In the genomic region with DNA sequence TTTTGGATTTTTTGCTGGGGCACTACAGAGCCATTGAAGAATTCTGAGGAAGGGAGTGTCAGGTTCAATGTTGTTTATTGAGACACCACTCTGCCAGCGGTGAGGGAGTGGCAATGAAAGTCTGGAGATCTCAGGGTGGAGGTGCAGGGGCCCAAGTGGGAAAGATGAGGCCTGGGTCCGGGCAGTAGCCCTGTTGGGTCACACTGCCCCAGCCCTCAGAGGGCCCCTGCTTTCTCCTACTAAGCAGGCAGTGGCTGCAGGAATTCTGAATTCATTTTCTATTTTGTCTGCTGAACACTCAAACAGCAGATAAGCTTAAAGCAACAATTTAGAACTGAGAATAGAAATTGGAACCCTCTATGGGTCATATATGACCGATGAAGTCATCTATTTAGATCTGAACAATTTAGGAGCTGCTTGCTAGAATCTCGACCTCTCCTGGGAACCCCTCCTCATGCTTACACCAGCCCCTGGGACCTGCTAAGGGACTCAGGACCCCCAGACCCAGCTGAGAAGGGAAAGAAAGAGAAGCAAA, we compare ENCODE assay signal across 20 cellular contexts. TPM values are rescaled to one million over a fixed set of nuclear protein-coding genes. Genes with fewer than 3 reads are reported as not detected.
DNase-seq lines count a peak whose midpoint lies in the region; ATAC-seq and TF ChIP-seq lines count a peak whose summit lies in the region.
"Had no signal": no experiment of that assay in that cellular context is flagged by ENCODE, and none has a peak within 500 bp of the region (broad histone marks: within the 10 kb centered on the region; RNA-seq: fewer than 3 reads in every experiment).

No MANE protein-coding gene starts in this region.

- intact Hi-C loops in ovary (cut with DNase I): no loop called here

- H3K4me1 ChIP-seq in ACC112 (ENCODE audit: control insufficient read depth, insufficient read depth, low read length, unreplicated experiment): peaks cover 23% of the 10 kb centered on the region
- H3K4me1 ChIP-seq in fibroblast of lung (ENCODE audit: control insufficient read depth, extremely low read depth, insufficient read depth, low read length): peaks cover 14% of the 10 kb centered on the region
- peaks cover 23% of the 10 kb centered on the region for H3K4me1 ChIP-seq in ovary (ENCODE audit: insufficient read depth)
- peaks cover 4% of the 10 kb centered on the region; the same call in 1 of the 2 replicates for H3K4me1 ChIP-seq in GM23248 (ENCODE audit: insufficient read depth)
- H3K4me1 ChIP-seq in SJCRH30: peaks cover 13% of the 10 kb centered on the region; the same call in 1 of the 2 replicates

- H4K20me1 ChIP-seq in fibroblast of lung (ENCODE audit: control insufficient read depth, extremely low read depth, insufficient read depth, low read length) (no peaks in the 10 kb centered on the region), GM23248 (ENCODE audit: insufficient read depth) (no peaks in the 10 kb centered on the region)

- peak; percentile 4; the same call in 1 of the 3 replicates for ATAC-seq in SK-N-SH treated with all-trans-retinoic acid at 6 μM for 48 hours
- ATAC-seq in stimulated activated naive B cell treated with anti-CD40 and anti-IgM and Interleukin-4, amounts not matched to agents 10 μg/mL and 1 μg/mL and 100 μg/mL, for 72 hours (replicated peaks): no peak
- ATAC-seq: GM23338, HepG2, PC-3 had no signal

- peak overlapping the region; percentile 32 for H3K4me2 ChIP-seq in fibroblast of lung (ENCODE audit: extremely low read depth, insufficient read depth, low read length)
- H3K4me2 ChIP-seq in GM23248 (ENCODE audit: unreplicated experiment): no peak overlapping the region
- H3K4me2 ChIP-seq: BLaER1 treated with 17β-estradiol and CSF1 and Interleukin-3, amounts not matched to agents 10 nM and 100 nM; GM23338; KMS-11 had no signal

- TF ChIP-seq CTCF in fibroblast of lung (conservative IDR thresholded peaks at IDR 0.05 in 1 of 2, IDR thresholded peaks at IDR 0.05 in 1 of 2; ENCODE audit: low read depth in 1 of 2, low read length in 2 of 2) (no peak), ovary (IDR thresholded peaks at IDR 0.05) (no peak)

- no peaks in the 10 kb centered on the region for H3K9me3 Mint-ChIP-seq in stimulated activated naive B cell treated with anti-CD40 and anti-IgM and Interleukin-4, amounts not matched to agents 10 μg/mL and 1 μg/mL and 100 μg/mL, for 72 hours
- H3K9me3 Mint-ChIP-seq: GM23338 had no signal

- no peak overlapping the region for H3K4me3 ChIP-seq in ACC112 (ENCODE audit: low read depth, low read length)
- H3K4me3 ChIP-seq in fibroblast of lung (replicated peaks in 1 of 4; ENCODE audit: control extremely low read depth in 1 of 4, insufficient read depth in 1 of 4, low read depth in 3 of 4, low read length in 4 of 4): no peak overlapping the region
- no peak overlapping the region for H3K4me3 ChIP-seq in ovary
- H3K4me3 ChIP-seq in GM23248: no peak overlapping the region
- no peak overlapping the region for H3K4me3 ChIP-seq in SJCRH30
- H3K4me3 ChIP-seq: BLaER1 treated with 17β-estradiol and CSF1 and Interleukin-3, amounts not matched to agents 10 nM and 100 nM; GM23338 had no signal

- H3K27ac ChIP-seq in ACC112 (ENCODE audit: low read depth, low read length) (0 out of 2 replicates have a peak overlapping the region, but pooled peaks have one; percentile 2), fibroblast of lung (ENCODE audit: insufficient read depth, low read length) (no peak overlapping the region), ovary (peak overlapping the region; percentile 50 to 70), GM23248 (no peak overlapping the region; the same call in 1 of the 2 replicates), SJCRH30 (no peak overlapping the region)
- H3K27ac ChIP-seq: BLaER1 treated with 17β-estradiol and CSF1 and Interleukin-3, amounts not matched to agents 10 nM and 100 nM; KMS-11 had no signal

- no peak overlapping the region for H3K27ac Mint-ChIP-seq in stimulated activated naive B cell treated with anti-CD40 and anti-IgM and Interleukin-4, amounts not matched to agents 10 μg/mL and 1 μg/mL and 100 μg/mL, for 72 hours
- H3K27ac Mint-ChIP-seq: GM23338 had no signal

- 5 to 15% (median 15%) methylated on average over 4 of the region's 4 CpGs for WGBS in ovary, 3 donors
- WGBS in GM23248 (ENCODE audit: low coverage in 1 of 2, low lambda C conversion rate in 2 of 2, missing lambda C conversion rate in 2 of 2), 2 experiments: 65 to 70% methylated on average over 4 of the region's 4 CpGs

- H3K27me3 ChIP-seq in ACC112 (ENCODE audit: insufficient read depth, low read length) (no peaks in the 10 kb centered on the region), fibroblast of lung (ENCODE audit: control insufficient read depth, insufficient read depth, low read length) (no peaks in the 10 kb centered on the region), ovary (no peaks in the 10 kb centered on the region), GM23248 (replicated peaks; ENCODE audit: insufficient read depth) (no peaks in the 10 kb centered on the region), SJCRH30 (no peaks in the 10 kb centered on the region)
- H3K27me3 ChIP-seq: BLaER1 treated with 17β-estradiol and CSF1 and Interleukin-3, amounts not matched to agents 10 nM and 100 nM had no signal

- no peaks in the 10 kb centered on the region for H3K9me2 ChIP-seq in GM23248 (ENCODE audit: insufficient read depth)

- H3K4me1 Mint-ChIP-seq in stimulated activated naive B cell treated with anti-CD40 and anti-IgM and Interleukin-4, amounts not matched to agents 10 μg/mL and 1 μg/mL and 100 μg/mL, for 72 hours: no peaks in the 10 kb centered on the region
- H3K4me1 Mint-ChIP-seq: GM23338 had no signal

- no peaks in the 10 kb centered on the region for H3K36me3 Mint-ChIP-seq in stimulated activated naive B cell treated with anti-CD40 and anti-IgM and Interleukin-4, amounts not matched to agents 10 μg/mL and 1 μg/mL and 100 μg/mL, for 72 hours

- peak; percentile 21 to 60 for DNase-seq in fibroblast of lung (ENCODE audit: low read depth in 2 of 2)
- peak; percentile 37 to 73 (median 57) for DNase-seq in ovary
- no peak for DNase-seq in GM23248
- no peak for DNase-seq in stimulated activated naive B cell treated with anti-CD40 and anti-IgM and Interleukin-4, amounts not matched to agents 10 μg/mL and 1 μg/mL and 100 μg/mL, for 72 hours
- no peak for DNase-seq in SIG-M5 (lab: John Stamatoyannopoulos, UW)
- no peak for DNase-seq in SJCRH30
- DNase-seq: DND-41, NCI-H1048, NCI-H1436 treated with DMSO at 0.1 percent for 48 hours, NCI-H2029 treated with DMSO at 0.1 percent for 48 hours, NCI-H2171 treated with DMSO at 0.1 percent for 48 hours, NCI-H446 treated with DMSO at 0.1 percent for 48 hours, NCI-H748 treated with DMSO at 0.1 percent for 48 hours, PC-3 had no signal

- in situ Hi-C loops in GM23248 (cut with MboI): loop anchor here (25.0 kb wide), 1 partner anchor 165 kb away; no protein-coding TSS in a partner anchor

- H3K79me2 ChIP-seq in ACC112 (ENCODE audit: control insufficient read depth, insufficient read depth, low read length, unreplicated experiment) (peaks cover 75% of the 10 kb centered on the region), fibroblast of lung (ENCODE audit: control insufficient read depth, insufficient read depth, low read length) (no peaks in the 10 kb centered on the region), GM23248 (ENCODE audit: insufficient read depth) (peaks cover 84% of the 10 kb centered on the region)

- H3K4me3 Mint-ChIP-seq in stimulated activated naive B cell treated with anti-CD40 and anti-IgM and Interleukin-4, amounts not matched to agents 10 μg/mL and 1 μg/mL and 100 μg/mL, for 72 hours: no peak overlapping the region
- H3K4me3 Mint-ChIP-seq: GM23338 had no signal

- H3K9ac ChIP-seq in fibroblast of lung (ENCODE audit: insufficient read depth, low read length): no peak overlapping the region
- H3K9ac ChIP-seq in GM23248: no peak overlapping the region
- H3K9ac ChIP-seq: BLaER1 treated with 17β-estradiol and CSF1 and Interleukin-3, amounts not matched to agents 10 nM and 100 nM; KMS-11 had no signal

- peaks cover 11 to 14% of the 10 kb centered on the region in 2 donors for H3K27me3 Mint-ChIP-seq in stimulated activated naive B cell treated with anti-CD40 and anti-IgM and Interleukin-4, amounts not matched to agents 10 μg/mL and 1 μg/mL and 100 μg/mL, for 72 hours

- H3F3A ChIP-seq in GM23248 (ENCODE audit: insufficient read depth): 0 out of 2 replicates have a peak, but pooled peaks cover 5% of the 10 kb centered on the region

- TF ChIP-seq EP300 in ovary (IDR thresholded peaks at IDR 0.05): no peak

- H3K36me3 ChIP-seq in ACC112 (ENCODE audit: insufficient read depth, low read length) (no peaks in the 10 kb centered on the region), fibroblast of lung (ENCODE audit: control insufficient read depth, insufficient read depth, low read length) (no peaks in the 10 kb centered on the region), ovary (no peaks in the 10 kb centered on the region), GM23248 (ENCODE audit: low read depth) (no peaks in the 10 kb centered on the region), SJCRH30 (no peaks in the 10 kb centered on the region)

- no peaks in the 10 kb centered on the region for H3K9me3 ChIP-seq in fibroblast of lung (ENCODE audit: control insufficient read depth, insufficient read depth, low read depth, low read length)
- no peaks in the 10 kb centered on the region for H3K9me3 ChIP-seq in ovary
- no peaks in the 10 kb centered on the region for H3K9me3 ChIP-seq in GM23248 (ENCODE audit: low read depth)
- no peaks in the 10 kb centered on the region for H3K9me3 ChIP-seq in SJCRH30 (replicated peaks)
- H3K9me3 ChIP-seq: BLaER1 treated with 17β-estradiol and CSF1 and Interleukin-3, amounts not matched to agents 10 nM and 100 nM had no signal

- H2AFZ ChIP-seq in ACC112 (ENCODE audit: low read length, unreplicated experiment) (no peak overlapping the region), fibroblast of lung (ENCODE audit: low read length) (no peak overlapping the region), GM23248 (no peak overlapping the region)
- H2AFZ ChIP-seq: GM23338 had no signal

- no peak for TF ChIP-seq POLR2A in ovary (IDR thresholded peaks at IDR 0.05)

TF ChIP-seq in SK-N-SH treated with all-trans-retinoic acid at 6 μM for 48 hours, 23 proteins besides CTCF, POLR2A, EP300 and RAD21:
- TF ChIP-seq GLIS3 (CRISPR knock-in tag; IDR thresholded peaks at IDR 0.05) (no peak), RARB (CRISPR knock-in tag; IDR thresholded peaks at IDR 0.05) (no peak), CSDC2 (CRISPR knock-in tag; IDR thresholded peaks at IDR 0.05) (no peak), TOX (CRISPR knock-in tag; IDR thresholded peaks at IDR 0.05; ENCODE audit: borderline replicate concordance) (no peak)

RNA-seq across cellular contexts. Expression of a gene that starts 17.9 kb away (rescaled TPM):
- total RNA-seq in fibroblast of lung (30.6 and 32.6 TPM in 2 replicates), ovary (10 to 100 TPM in 2 of 7 donors, 1 to 10 TPM in 5; 4.1 to 24.1 (median 6.0) TPM)
- polyA plus RNA-seq in fibroblast of lung (11.2 and 12.6 TPM in 2 replicates), ovary (10 to 100 TPM in 1 of 2 donors, 1 to 10 TPM in 1; 3.4 to 13.0 TPM), GM23248 (2016; fragmentation: Nextera tagmentation; extraction: Ambion mirVana) (7.1 and 8.1 TPM in 2 replicates)
- polyA plus RNA-seq in fibroblast of lung (2012): 7.5 and 8.7 TPM in 2 replicates
- polyA minus RNA-seq in fibroblast of lung (ENCODE audit: low replicate concordance): 24.5 and 28.1 TPM in 2 replicates
- total RNA-seq in GM23248 (2014; rRNA removed; shearing (Covaris generic)): 9.0 and 9.1 TPM in 2 replicates
- 0.04 TPM in 1 of 2 replicates, not detected in the other for total RNA-seq in SJCRH30 (2014; rRNA removed; shearing (Covaris generic))
- total RNA-seq: GM23338, HepG2 had no signal
- polyA plus RNA-seq: GM23338, HepG2 had no signal

Comparison
In these comparisons a context has a peak if more than half of its experiments do, and no peak if none do; other contexts are left out.
1. H3K27ac ChIP-seq: peak in ACC112 (single experiment) and ovary (2 of 2); none in fibroblast of lung (single experiment), GM23248 (single experiment) and SJCRH30 (single experiment).
2. DNase-seq: peak in fibroblast of lung (2 of 2) and ovary (5 of 5); none in GM23248 (single experiment), stimulated activated naive B cell treated with anti-CD40 and anti-IgM and Interleukin-4, amounts not matched to agents 10 μg/mL and 1 μg/mL and 100 μg/mL, for 72 hours (single experiment), SIG-M5 (single experiment) and SJCRH30 (0 of 2).